Comparison of ENCODE assay signal across 8 cellular contexts in genomic region chr11:14904745-14905103, GRCh38. TPM values are rescaled to one million over a fixed set of nuclear protein-coding genes. Genes with fewer than 3 reads are reported as not detected.
DNase-seq lines count a peak whose midpoint lies in the region; ATAC-seq and TF ChIP-seq lines count a peak whose summit lies in the region.

No MANE protein-coding gene starts in this region.

- TF ChIP-seq CTCF in HCT116 (IDR thresholded peaks at IDR 0.05 in 2 of 3, conservative IDR thresholded peaks at IDR 0.05 in 1 of 3; ENCODE audit: borderline replicate concordance in 1 of 3, insufficient read depth in 1 of 3, low read depth in 2 of 3, low read length in 2 of 3) (peak in 2 of 3 experiments; percentile 23 to 36; a peak in 3 of 6 replicates), fibroblast of villous mesenchyme (IDR thresholded peaks at IDR 0.05; ENCODE audit: insufficient read depth, low read depth, low read length) (peak; percentile 88), neural crest cell (conservative IDR thresholded peaks at IDR 0.05) (peak; percentile 60)

- no peak for TF ChIP-seq POLR2A in HCT116 (IDR thresholded peaks at IDR 0.05; ENCODE audit: borderline replicate concordance, extremely low read depth, insufficient read depth, insufficient read length)

- no peaks in the 10 kb centered on the region for H3K36me3 Mint-ChIP-seq in activated T-helper 17 cell treated with anti-CD3 and anti-CD28 coated beads, Interleukin-2, amount 50 U/mL, for 72 hours (ENCODE audit: low read depth)
- no peaks in the 10 kb centered on the region for H3K36me3 Mint-ChIP-seq in neural crest cell (ENCODE audit: low read depth)

- no peak overlapping the region for H3K4me2 ChIP-seq in HCT116 (ENCODE audit: low read length)

- POLR2A ChIA-PET in HCT116 (lab: Charles Lee) = no interaction called here

- H3K9ac ChIP-seq in HCT116 (ENCODE audit: low read length) (no peak overlapping the region), NT2/D1 (ENCODE audit: insufficient read length, low read depth) (peak overlapping the region; percentile 90)

- RAD21 ChIA-PET in HCT116 (lab: Charles Lee; ENCODE audit: low non-redundant PET in 1 of 2, low total read pairs in 2 of 2, uncharacterized antibody in 2 of 2, unreplicated experiment in 2 of 2) = no interaction called here

- peaks cover 18% of the 10 kb centered on the region for H3K4me1 Mint-ChIP-seq in activated T-helper 17 cell treated with anti-CD3 and anti-CD28 coated beads, Interleukin-2, amount 50 U/mL, for 72 hours
- peaks cover 4% of the 10 kb centered on the region for H3K4me1 Mint-ChIP-seq in neural crest cell
- peaks cover 52% of the 10 kb centered on the region for H3K4me1 Mint-ChIP-seq in stimulated activated naive CD8-positive, alpha-beta T cell treated with anti-CD3 and anti-CD28 coated beads, Interleukin-15, amount 100 ng/mL, for 72 hours

- intact Hi-C loops in HCT116 (cut with micrococcal nuclease) = loop anchor here (10.0 kb wide), 2 partner anchors 1130 to 1700 kb away; no protein-coding TSS in a partner anchor

- no peak overlapping the region for H3K27ac ChIP-seq in HCT116 (ENCODE audit: low read depth, low read length)

- H3K27me3 Mint-ChIP-seq in activated T-helper 17 cell treated with anti-CD3 and anti-CD28 coated beads, Interleukin-2, amount 50 U/mL, for 72 hours = no peaks in the 10 kb centered on the region
- no peaks in the 10 kb centered on the region for H3K27me3 Mint-ChIP-seq in neural crest cell (ENCODE audit: low read depth)
- H3K27me3 Mint-ChIP-seq in stimulated activated naive CD8-positive, alpha-beta T cell treated with anti-CD3 and anti-CD28 coated beads, Interleukin-15, amount 100 ng/mL, for 72 hours = no peaks in the 10 kb centered on the region

- H3K9me3 Mint-ChIP-seq in activated T-helper 17 cell treated with anti-CD3 and anti-CD28 coated beads, Interleukin-2, amount 50 U/mL, for 72 hours = no peaks in the 10 kb centered on the region
- no peaks in the 10 kb centered on the region for H3K9me3 Mint-ChIP-seq in neural crest cell
- no peaks in the 10 kb centered on the region for H3K9me3 Mint-ChIP-seq in stimulated activated naive CD8-positive, alpha-beta T cell treated with anti-CD3 and anti-CD28 coated beads, Interleukin-15, amount 100 ng/mL, for 72 hours

- H4K20me1 ChIP-seq in HCT116 (ENCODE audit: insufficient read depth) = no peaks in the 10 kb centered on the region

- no peaks in the 10 kb centered on the region for H3K79me2 ChIP-seq in HCT116 (ENCODE audit: insufficient read depth, low read length)

- H3K27me3 ChIP-seq in HCT116 (ENCODE audit: insufficient read depth, low read length) = no peaks in the 10 kb centered on the region
- no peaks in the 10 kb centered on the region for H3K27me3 ChIP-seq in NT2/D1 (ENCODE audit: insufficient read depth, insufficient read length)

- peak overlapping the region; percentile 95 for H3K4me3 Mint-ChIP-seq in activated T-helper 17 cell treated with anti-CD3 and anti-CD28 coated beads, Interleukin-2, amount 50 U/mL, for 72 hours
- H3K4me3 Mint-ChIP-seq in neural crest cell = no peak overlapping the region
- H3K4me3 Mint-ChIP-seq in stimulated activated naive CD8-positive, alpha-beta T cell treated with anti-CD3 and anti-CD28 coated beads, Interleukin-15, amount 100 ng/mL, for 72 hours = peak overlapping the region; percentile 93 to 95

- peak overlapping the region; percentile 92 for H3K27ac Mint-ChIP-seq in activated T-helper 17 cell treated with anti-CD3 and anti-CD28 coated beads, Interleukin-2, amount 50 U/mL, for 72 hours
- no peak overlapping the region for H3K27ac Mint-ChIP-seq in neural crest cell (ENCODE audit: unreplicated experiment)
- H3K27ac Mint-ChIP-seq in stimulated activated naive CD8-positive, alpha-beta T cell treated with anti-CD3 and anti-CD28 coated beads, Interleukin-15, amount 100 ng/mL, for 72 hours = peak overlapping the region; percentile 86 to 94

- ATAC-seq in HCT116 = no peak
- peak; percentile 75 for ATAC-seq in activated T-helper 17 cell treated with anti-CD3 and anti-CD28 coated beads, Interleukin-2, amount 50 U/mL, for 72 hours (replicated peaks)
- ATAC-seq in stimulated activated naive CD8-positive, alpha-beta T cell treated with anti-CD3 and anti-CD28 coated beads, Interleukin-15, amount 100 ng/mL, for 72 hours = peak; percentile 68
- ATAC-seq in GM18870 (IDR thresholded peaks at IDR 0.05; ENCODE audit: unreplicated experiment) = no peak

- H3K9me2 ChIP-seq in HCT116 (ENCODE audit: insufficient read depth) = no peaks in the 10 kb centered on the region

- CTCF ChIA-PET in HCT116 (lab: Charles Lee) = interaction anchor here (0.9 kb wide), 1 partner anchor 115 kb away, joined by 3 read pairs; no protein-coding TSS in a partner anchor

- no peak overlapping the region for H2AFZ ChIP-seq in HCT116 (ENCODE audit: low read depth, low read length, poor library complexity, severe bottlenecking)

- TF ChIP-seq RAD21 in HCT116 (IDR thresholded peaks at IDR 0.05; ENCODE audit: low read depth) = no peak

- DNase-seq in EH (ENCODE audit: low read depth) = peak; percentile 63
- DNase-seq in HCT116 (ENCODE audit: low read depth, low spot score) = no peak
- DNase-seq in NT2/D1 (ENCODE audit: low read depth, low spot score) = no peak
- DNase-seq in fibroblast of villous mesenchyme (ENCODE audit: low read depth) = peak; percentile 55
- no peak for DNase-seq in neural crest cell (ENCODE audit: low read depth, low spot score)
- peak; percentile 81 to 85 for DNase-seq in stimulated activated naive CD8-positive, alpha-beta T cell treated with anti-CD3 and anti-CD28 coated beads, Interleukin-15, amount 100 ng/mL, for 72 hours

- H3K4me3 ChIP-seq in HCT116 (replicated peaks in 1 of 2; ENCODE audit: low read depth in 1 of 2, low read length in 2 of 2) (no peak overlapping the region), NT2/D1 (ENCODE audit: insufficient read length, low read depth) (peak overlapping the region; percentile 90), fibroblast of villous mesenchyme (ENCODE audit: low read depth, low read length) (peak overlapping the region; percentile 59)

- no TSS peak for BruUV-seq in HCT116 (replicated peaks; lab: Mats Ljungman, UMichigan)

- H3K36me3 ChIP-seq in HCT116 (ENCODE audit: control insufficient read depth in 1 of 2, insufficient read depth in 2 of 2, low read length in 2 of 2) (no peaks in the 10 kb centered on the region), NT2/D1 (ENCODE audit: insufficient read depth, insufficient read length, low read length) (no peaks in the 10 kb centered on the region)

- peaks cover 3 to 14% of the 10 kb centered on the region in 2 experiments; a peak in 2 of 4 replicates for H3K4me1 ChIP-seq in HCT116 (ENCODE audit: control insufficient read depth in 1 of 2, insufficient read depth in 2 of 2, low read length in 2 of 2)
- H3K4me1 ChIP-seq in NT2/D1 (ENCODE audit: insufficient read depth, insufficient read length) = peaks cover 4% of the 10 kb centered on the region

- H3K9me3 ChIP-seq in HCT116 (ENCODE audit: control insufficient read depth in 1 of 2, insufficient read depth in 1 of 2, low read depth in 1 of 2, low read length in 2 of 2) = no peaks in the 10 kb centered on the region
- H3K9me3 ChIP-seq in NT2/D1 (ENCODE audit: insufficient read depth, low read length) = no peaks in the 10 kb centered on the region

TF ChIP-seq in HCT116, 20 proteins besides CTCF, POLR2A, EP300 and RAD21 (continues in another document):
- TF ChIP-seq SP1 (IDR thresholded peaks at IDR 0.05; ENCODE audit: low read depth) (no peak), REST (IDR thresholded peaks at IDR 0.05; ENCODE audit: low read depth) (no peak), EGR1 (IDR thresholded peaks at IDR 0.05; ENCODE audit: low read depth) (no peak), CBX3 (IDR thresholded peaks at IDR 0.05; ENCODE audit: low read depth) (no peak), FOSL1 (IDR thresholded peaks at IDR 0.05; ENCODE audit: low read depth) (no peak), POLR2AphosphoS5 (IDR thresholded peaks at IDR 0.05; ENCODE audit: low read depth, low read length) (no peak)

RNA-seq across cellular contexts. Expression of gene CYP2R1, which starts 12.7 kb away (rescaled TPM):
- total RNA-seq in HCT116 (2021; ENCODE audit: unreplicated experiment) (18.3 TPM), fibroblast of villous mesenchyme (6.8 and 6.9 TPM in 2 replicates), neural crest cell (16.9 and 18.5 TPM in 2 replicates)
- polyA plus RNA-seq in HCT116 (2012) = 17.5 and 24.6 TPM in 2 replicates
- 10 to 100 TPM; 10.5 to 13.7 TPM for total RNA-seq in activated T-helper 17 cell treated with anti-CD3 and anti-CD28 coated beads, Interleukin-2, amount 50 U/mL, for 72 hours

Comparison
In these comparisons a context has a peak if more than half of its experiments do, and no peak if none do; other contexts are left out.
1. DNase-seq: peak in EH (single experiment), fibroblast of villous mesenchyme (single experiment) and stimulated activated naive CD8-positive, alpha-beta T cell treated with anti-CD3 and anti-CD28 coated beads, Interleukin-15, amount 100 ng/mL, for 72 hours (2 of 2); none in HCT116 (single experiment), NT2/D1 (single experiment) and neural crest cell (single experiment).
2. ATAC-seq: peak in activated T-helper 17 cell treated with anti-CD3 and anti-CD28 coated beads, Interleukin-2, amount 50 U/mL, for 72 hours (single experiment) and stimulated activated naive CD8-positive, alpha-beta T cell treated with anti-CD3 and anti-CD28 coated beads, Interleukin-15, amount 100 ng/mL, for 72 hours (single experiment); none in HCT116 (single experiment) and GM18870 (single experiment).
3. H3K4me3 ChIP-seq: peak in NT2/D1 (single experiment) and fibroblast of villous mesenchyme (single experiment); none in HCT116 (0 of 2).
4. CTCF ChIP-seq: peak in every context shown above with its lines; median percentile 88 in fibroblast of villous mesenchyme; 60 in neural crest cell; 30 in HCT116.